Comparison of ENCODE assay signal across 8 cellular contexts in genomic region chr7:5549096-5549896, GRCh38. TPM values are rescaled to one million over a fixed set of nuclear protein-coding genes. Genes with fewer than 3 reads are reported as not detected.
DNase-seq lines count a peak whose midpoint lies in the region; ATAC-seq and TF ChIP-seq lines count a peak whose summit lies in the region.

No MANE protein-coding gene starts in this region.

- no peaks in the 10 kb centered on the region for H3K9me3 ChIP-seq in esophagus squamous epithelium
- H3K9me3 ChIP-seq in gastrocnemius medialis: no peaks in the 10 kb centered on the region

- in situ Hi-C loops in gastrocnemius medialis (cut with MboI; ENCODE audit: low sequenced_read_pairs in 4 of 4): no loop called here

- ATAC-seq in gastrocnemius medialis (peak; percentile 43), HG02852 (IDR thresholded peaks at IDR 0.05; ENCODE audit: unreplicated experiment) (no peak)

- no peak for TF ChIP-seq POLR2A in esophagus squamous epithelium (IDR thresholded peaks at IDR 0.05)
- TF ChIP-seq POLR2A in gastrocnemius medialis (IDR thresholded peaks at IDR 0.05): no peak

- H3K36me3 Mint-ChIP-seq in activated T-helper 1 cell treated with anti-CD3 and anti-CD28 coated beads, Interleukin-12 subunit alpha, Interleukin-12 subunit beta, Interleukin-2, Interleukin-4 antibody, amounts not matched to agents 30 ng/mL and 10 ng/mL and 1 ng/mL, durations not matched to agents 14 hours and 24 hours and 36 hours (ENCODE audit: low read depth): no peaks in the 10 kb centered on the region

- no peaks in the 10 kb centered on the region for H3K9me3 Mint-ChIP-seq in activated T-helper 1 cell treated with anti-CD3 and anti-CD28 coated beads, Interleukin-12 subunit alpha, Interleukin-12 subunit beta, Interleukin-2, Interleukin-4 antibody, amounts not matched to agents 30 ng/mL and 10 ng/mL and 1 ng/mL, durations not matched to agents 14 hours and 24 hours and 36 hours

- H3K27ac Mint-ChIP-seq in activated T-helper 1 cell treated with anti-CD3 and anti-CD28 coated beads, Interleukin-12 subunit alpha, Interleukin-12 subunit beta, Interleukin-2, Interleukin-4 antibody, amounts not matched to agents 30 ng/mL and 10 ng/mL and 1 ng/mL, durations not matched to agents 14 hours and 24 hours and 36 hours: no peak overlapping the region

- 21 to 26% methylated on average over 8 to 10 of the region's 13 CpGs for WGBS in esophagus squamous epithelium, 2 donors

- CTCF ChIA-PET in RWPE1 (lab: Yijun Ruan, JAX): interaction anchor here (0.6 to 0.7 kb wide), 2 partner anchors 9 to 14 kb away, joined by 3 read pairs; no protein-coding TSS in a partner anchor

- H3K4me3 ChIP-seq in esophagus squamous epithelium (no peak overlapping the region), gastrocnemius medialis (no peak overlapping the region)

- peaks cover 2% of the 10 kb centered on the region for H3K27me3 Mint-ChIP-seq in activated T-helper 1 cell treated with anti-CD3 and anti-CD28 coated beads, Interleukin-12 subunit alpha, Interleukin-12 subunit beta, Interleukin-2, Interleukin-4 antibody, amounts not matched to agents 30 ng/mL and 10 ng/mL and 1 ng/mL, durations not matched to agents 14 hours and 24 hours and 36 hours (ENCODE audit: insufficient read depth)

- intact Hi-C loops in esophagus squamous epithelium (cut with DNase I): no loop called here
- intact Hi-C loops in gastrocnemius medialis (cut with DNase I; ENCODE audit: low total_unique reads): no loop called here
- intact Hi-C loops in activated T-helper 1 cell treated with anti-CD3 and anti-CD28 coated beads, Interleukin-12 subunit alpha, Interleukin-12 subunit beta, Interleukin-2, Interleukin-4 antibody, amounts not matched to agents 30 ng/mL and 10 ng/mL and 1 ng/mL, durations not matched to agents 14 hours and 24 hours and 36 hours (cut with micrococcal nuclease): no loop called here

- DNase-seq in NCI-H82 (lab: John Stamatoyannopoulos, UW) (peak; percentile 31), NCI-H82 treated with DMSO at 0.1 percent for 48 hours (lab: John Stamatoyannopoulos, UW; ENCODE audit: unreplicated experiment) (no peak), RWPE1 (ENCODE audit: low spot score) (peak; percentile 98), esophagus squamous epithelium (lab: John Stamatoyannopoulos, UW) (no peak), gastrocnemius medialis (peak in 1 of 2 donors; percentile 67), NCI-H510A (lab: John Stamatoyannopoulos, UW) (no peak)
- DNase-seq in activated T-helper 1 cell treated with anti-CD3 and anti-CD28 coated beads, Interleukin-12 subunit alpha, Interleukin-12 subunit beta, Interleukin-2, Interleukin-4 antibody, amounts not matched to agents 30 ng/mL and 10 ng/mL and 1 ng/mL, durations not matched to agents 14 hours and 24 hours and 36 hours (ENCODE audit: low spot score): no peak

- POLR2A ChIA-PET in RWPE1 (lab: Yijun Ruan, JAX; ENCODE audit: low non-redundant PET): no interaction called here

- TF ChIP-seq CTCF in RWPE1 (conservative IDR thresholded peaks at IDR 0.05; ENCODE audit: low read depth) (no peak), esophagus squamous epithelium (IDR thresholded peaks at IDR 0.05) (no peak), gastrocnemius medialis (IDR thresholded peaks at IDR 0.05 in 4 of 5, conservative IDR thresholded peaks at IDR 0.05 in 1 of 5) (no peak)

- H3K36me3 ChIP-seq in esophagus squamous epithelium: no peaks in the 10 kb centered on the region
- H3K36me3 ChIP-seq in gastrocnemius medialis: no peaks in the 10 kb centered on the region

- H3K27ac ChIP-seq in RWPE1 (peak overlapping the region; percentile 100), esophagus squamous epithelium (peak overlapping the region in 3 of 4 donors; percentile 34 to 59 (median 49)), gastrocnemius medialis (no peak overlapping the region)

- H3K4me1 Mint-ChIP-seq in activated T-helper 1 cell treated with anti-CD3 and anti-CD28 coated beads, Interleukin-12 subunit alpha, Interleukin-12 subunit beta, Interleukin-2, Interleukin-4 antibody, amounts not matched to agents 30 ng/mL and 10 ng/mL and 1 ng/mL, durations not matched to agents 14 hours and 24 hours and 36 hours (ENCODE audit: low read depth): no peaks in the 10 kb centered on the region

- H3K4me1 ChIP-seq in esophagus squamous epithelium (peaks cover 0 to 18% (median 5%) of the 10 kb centered on the region in 3 donors), gastrocnemius medialis (peaks cover 0 to 7% of the 10 kb centered on the region in 2 donors)

- H3K4me3 Mint-ChIP-seq in activated T-helper 1 cell treated with anti-CD3 and anti-CD28 coated beads, Interleukin-12 subunit alpha, Interleukin-12 subunit beta, Interleukin-2, Interleukin-4 antibody, amounts not matched to agents 30 ng/mL and 10 ng/mL and 1 ng/mL, durations not matched to agents 14 hours and 24 hours and 36 hours: no peak overlapping the region

- H3K27me3 ChIP-seq in esophagus squamous epithelium: no peaks in the 10 kb centered on the region
- H3K27me3 ChIP-seq in gastrocnemius medialis: no peaks in the 10 kb centered on the region

RNA-seq across cellular contexts. Expression of gene ACTB, which starts 18.9 kb away (rescaled TPM):
- total RNA-seq in esophagus squamous epithelium: 1,000 to 10,000 TPM; 1,929 to 4,068 (median 3,351) TPM
- total RNA-seq in gastrocnemius medialis: 100 to 1,000 TPM; 174 to 628 (median 303) TPM
- total RNA-seq in activated T-helper 1 cell treated with anti-CD3 and anti-CD28 coated beads, Interleukin-12 subunit alpha, Interleukin-12 subunit beta, Interleukin-2, Interleukin-4 antibody, amounts not matched to agents 30 ng/mL and 10 ng/mL and 1 ng/mL, durations not matched to agents 14 hours and 24 hours and 36 hours: 7,557 and 7,602 TPM in 2 replicates

RNA-seq across cellular contexts. Expression of gene FBXL18, which starts 35.7 kb away (rescaled TPM):
- total RNA-seq in esophagus squamous epithelium: 1 to 10 TPM; 6.2 to 9.6 (median 8.3) TPM
- total RNA-seq in gastrocnemius medialis: 10 to 100 TPM in 2 of 4 donors, 1 to 10 TPM in 2; 6.9 to 11.4 (median 10.6) TPM
- 14.7 and 14.9 TPM in 2 replicates for total RNA-seq in activated T-helper 1 cell treated with anti-CD3 and anti-CD28 coated beads, Interleukin-12 subunit alpha, Interleukin-12 subunit beta, Interleukin-2, Interleukin-4 antibody, amounts not matched to agents 30 ng/mL and 10 ng/mL and 1 ng/mL, durations not matched to agents 14 hours and 24 hours and 36 hours

RNA-seq across cellular contexts. Expression of gene FSCN1, which starts 43.3 kb away (rescaled TPM):
- 100 to 1,000 TPM in 2 of 4 donors, 10 to 100 TPM in 2; 63.9 to 236 (median 102) TPM for total RNA-seq in esophagus squamous epithelium
- 1 to 10 TPM; 1.6 to 4.7 (median 2.9) TPM for total RNA-seq in gastrocnemius medialis
- 39.1 and 39.5 TPM in 2 replicates for total RNA-seq in activated T-helper 1 cell treated with anti-CD3 and anti-CD28 coated beads, Interleukin-12 subunit alpha, Interleukin-12 subunit beta, Interleukin-2, Interleukin-4 antibody, amounts not matched to agents 30 ng/mL and 10 ng/mL and 1 ng/mL, durations not matched to agents 14 hours and 24 hours and 36 hours

Comparison
In these comparisons a context has a peak if more than half of its experiments do, and no peak if none do; other contexts are left out.
1. DNase-seq: peak in NCI-H82 (single experiment) and RWPE1 (single experiment); none in NCI-H82 treated with DMSO at 0.1 percent for 48 hours (single experiment), esophagus squamous epithelium (single experiment), activated T-helper 1 cell treated with anti-CD3 and anti-CD28 coated beads, Interleukin-12 subunit alpha, Interleukin-12 subunit beta, Interleukin-2, Interleukin-4 antibody, amounts not matched to agents 30 ng/mL and 10 ng/mL and 1 ng/mL, durations not matched to agents 14 hours and 24 hours and 36 hours (single experiment) and NCI-H510A (single experiment).
2. H3K27ac ChIP-seq: peak in RWPE1 (single experiment) and esophagus squamous epithelium (3 of 4); none in gastrocnemius medialis (0 of 4).